In the genomic region with DNA sequence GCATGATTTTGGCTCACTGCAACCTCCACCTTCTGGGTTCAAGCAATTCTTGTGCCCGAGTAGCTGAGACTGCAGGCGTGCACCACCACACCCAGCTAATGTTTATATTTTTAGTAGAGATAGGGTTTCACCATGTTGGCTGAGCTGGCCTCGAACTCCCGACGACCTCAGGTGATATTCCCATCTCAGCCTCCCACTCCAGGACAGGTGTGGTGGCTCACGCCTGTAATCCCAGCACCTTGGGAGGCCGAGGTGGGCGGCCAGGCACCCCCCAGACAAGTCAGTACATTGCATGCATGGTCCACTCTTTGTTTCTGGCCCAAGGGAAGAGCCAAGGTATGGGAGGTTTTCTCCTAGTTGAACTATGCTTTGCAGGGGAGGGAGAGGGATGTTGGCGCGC, we compare ENCODE assay signal across 3 cellular contexts. TPM values are rescaled to one million over a fixed set of nuclear protein-coding genes. Genes with fewer than 3 reads are reported as not detected.
DNase-seq lines count a peak whose midpoint lies in the region; ATAC-seq and TF ChIP-seq lines count a peak whose summit lies in the region.
"Not testable (repeated sequence)": the region's sequence is repeated elsewhere in the genome, so short reads cannot be mapped to it uniquely, and the experiment has no call there.

No MANE protein-coding gene starts in this region.

- not testable (repeated sequence) for H3K9me3 Mint-ChIP-seq in osteocyte (ENCODE audit: unreplicated experiment)

- not testable (repeated sequence) for H3K4me1 Mint-ChIP-seq in T-helper 17 cell; osteocyte (ENCODE audit: unreplicated experiment)

- intact Hi-C loops in posterior vena cava (cut with DNase I) = not testable (repeated sequence)

- not testable (repeated sequence) for H3K27me3 Mint-ChIP-seq in T-helper 17 cell; osteocyte (ENCODE audit: unreplicated experiment)

- H3K36me3 Mint-ChIP-seq in T-helper 17 cell (ENCODE audit: low read depth) = not testable (repeated sequence)
- peaks cover 48% of the 10 kb centered on the region for H3K36me3 Mint-ChIP-seq in osteocyte (ENCODE audit: unreplicated experiment)

- not testable (repeated sequence) for DNase-seq in T-helper 17 cell
- DNase-seq in osteocyte (ENCODE audit: extremely low spot score, unreplicated experiment) = peak; percentile 59
- peak; percentile 67 for DNase-seq in posterior vena cava (ENCODE audit: low spot score)

- not testable (repeated sequence) for H3K9me3 ChIP-seq in T-helper 17 cell (ENCODE audit: control insufficient read depth, low read length, poor library complexity, severe bottlenecking)

- H3K27ac Mint-ChIP-seq in T-helper 17 cell = peak overlapping the region; percentile 32
- H3K27ac Mint-ChIP-seq in osteocyte (ENCODE audit: unreplicated experiment) = not testable (repeated sequence)

- not testable (repeated sequence) for TF ChIP-seq CTCF in osteocyte (IDR thresholded peaks at IDR 0.05)

- not testable (repeated sequence) for ATAC-seq in T-helper 17 cell

- not testable (repeated sequence) for H3K4me3 Mint-ChIP-seq in T-helper 17 cell; osteocyte (ENCODE audit: unreplicated experiment)

RNA-seq across cellular contexts. Expression of gene B4GALT7, which starts 24.2 kb away (rescaled TPM):
- total RNA-seq in T-helper 17 cell (10 to 100 TPM; 24.7 to 27.3 TPM), osteocyte (34.9 and 36.0 TPM in 2 replicates), posterior vena cava (10 to 100 TPM; 17.1 to 17.6 TPM)

RNA-seq across cellular contexts. Expression of gene TMED9, which starts 32.2 kb away (rescaled TPM):
- total RNA-seq in T-helper 17 cell = 10 to 100 TPM; 63.3 to 69.6 TPM
- 216 and 248 TPM in 2 replicates for total RNA-seq in osteocyte
- 100 to 1,000 TPM; 117 TPM for total RNA-seq in posterior vena cava
